ENCODE assay signal across 1 cellular context in genomic region chr15:36491912-36492311, GRCh38.
TF ChIP-seq lines count a peak whose summit lies in the region.

No MANE protein-coding gene starts in this region.

TF ChIP-seq in GM12878, 131 proteins besides CTCF, POLR2A, EP300 and RAD21 (continued from another document):
- TF ChIP-seq, protein P1, sequence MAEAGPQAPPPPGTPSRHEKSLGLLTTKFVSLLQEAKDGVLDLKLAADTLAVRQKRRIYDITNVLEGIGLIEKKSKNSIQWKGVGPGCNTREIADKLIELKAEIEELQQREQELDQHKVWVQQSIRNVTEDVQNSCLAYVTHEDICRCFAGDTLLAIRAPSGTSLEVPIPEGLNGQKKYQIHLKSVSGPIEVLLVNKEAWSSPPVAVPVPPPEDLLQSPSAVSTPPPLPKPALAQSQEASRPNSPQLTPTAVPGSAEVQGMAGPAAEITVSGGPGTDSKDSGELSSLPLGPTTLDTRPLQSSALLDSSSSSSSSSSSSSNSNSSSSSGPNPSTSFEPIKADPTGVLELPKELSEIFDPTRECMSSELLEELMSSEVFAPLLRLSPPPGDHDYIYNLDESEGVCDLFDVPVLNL (IDR thresholded peaks at IDR 0.05; ENCODE audit: low read depth, low read length) = no peak
- no peak for TF ChIP-seq MLLT1 (IDR thresholded peaks at IDR 0.05)
- no peak for TF ChIP-seq SIX5 (IDR thresholded peaks at IDR 0.05; ENCODE audit: low read depth, low read length, severe bottlenecking)
- TF ChIP-seq ZZZ3 (IDR thresholded peaks at IDR 0.05; ENCODE audit: control insufficient read depth, insufficient read length, low read depth) = no peak
- TF ChIP-seq NFYA (IDR thresholded peaks at IDR 0.05; ENCODE audit: borderline replicate concordance, low read depth, low read length) = no peak
- no peak for TF ChIP-seq PKNOX1 (IDR thresholded peaks at IDR 0.05)
- no peak for TF ChIP-seq SREBF2 (IDR thresholded peaks at IDR 0.05; ENCODE audit: low read length)
